ENCODE assay signal across 8 cellular contexts in the genomic region with DNA sequence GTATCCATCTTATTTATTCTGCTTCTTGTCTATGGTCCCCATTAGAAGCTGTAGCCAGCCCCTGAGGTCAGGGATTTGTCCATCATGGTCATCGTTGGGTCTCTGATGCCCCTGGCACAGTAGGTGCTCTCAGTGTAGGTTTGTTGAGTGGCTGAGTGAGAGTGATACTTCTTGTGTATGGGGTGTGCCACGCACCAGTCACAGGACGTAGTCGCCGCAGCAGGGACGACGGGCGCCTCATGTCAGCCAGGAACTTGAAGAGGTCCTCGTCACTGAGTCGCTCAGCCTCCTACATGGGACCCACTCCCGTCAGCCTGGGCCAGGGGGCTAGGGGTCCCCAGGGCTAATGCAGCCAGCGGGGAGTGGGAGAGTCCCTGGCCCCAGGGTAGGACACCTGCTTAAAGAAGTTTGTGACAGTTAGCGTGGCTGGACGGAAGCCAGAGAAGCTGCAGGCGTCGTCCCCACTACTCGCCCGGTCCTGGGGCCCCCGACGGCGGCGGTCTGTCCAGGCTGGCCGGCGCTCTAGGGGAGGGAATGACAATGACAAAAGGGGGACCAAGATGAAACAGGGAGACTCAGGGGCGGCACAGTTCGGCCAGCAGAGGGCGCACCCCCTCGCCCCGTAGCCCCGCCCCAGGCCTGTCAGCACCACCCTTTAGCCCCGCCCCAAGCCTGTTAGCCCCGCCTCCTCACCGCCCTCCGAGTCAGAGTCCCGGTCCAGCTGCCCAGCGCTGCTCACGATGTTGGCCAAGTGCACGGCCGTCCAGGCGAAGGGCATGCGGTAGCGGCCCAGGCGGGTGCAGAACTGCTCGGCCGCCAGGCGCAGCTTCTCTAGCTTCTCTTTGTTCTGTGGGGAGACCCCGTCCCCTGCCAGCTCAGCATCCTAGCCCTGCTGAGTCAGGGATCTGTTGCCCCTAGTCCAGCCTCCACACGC. TPM values are rescaled to one million over a fixed set of nuclear protein-coding genes. Genes with fewer than 3 reads are reported as not detected.
DNase-seq lines count a peak whose midpoint lies in the region; ATAC-seq and TF ChIP-seq lines count a peak whose summit lies in the region.

No MANE protein-coding gene starts in this region.

- H3K9me3 Mint-ChIP-seq in naive B cell = peaks cover 0 to 18% (median 12%) of the 10 kb centered on the region in 7 donors

- peak; percentile 78 for TF ChIP-seq CTCF in OCI-LY1 (IDR thresholded peaks at IDR 0.05; ENCODE audit: low read length)

- no peak overlapping the region for H3K27ac ChIP-seq in OCI-LY1 (ENCODE audit: low read depth, low read length, poor library complexity, severe bottlenecking)

- H3K4me1 ChIP-seq in OCI-LY1 (ENCODE audit: insufficient read depth, low read length, severe bottlenecking) = peaks cover 4% of the 10 kb centered on the region

- H3K4me3 ChIP-seq in OCI-LY1 (ENCODE audit: low read depth, low read length, poor library complexity, severe bottlenecking) = peak overlapping the region; percentile 29

- peaks cover 0 to 8% of the 10 kb centered on the region in 2 donors for H3K36me3 Mint-ChIP-seq in naive B cell

- DNase-seq in COR-L47 (lab: John Stamatoyannopoulos, UW) (peak; percentile 50), activated T-cell treated with anti-CD3 and anti-CD28 coated beads for 1 hour (ENCODE audit: low read depth) (peak; percentile 83), erythroblast (lab: John Stamatoyannopoulos, UW) (peak; percentile 84 to 94), naive B cell (peak; percentile 70), DMS79 treated with DMSO at 0.1 percent for 48 hours (lab: John Stamatoyannopoulos, UW) (no peak)
- DNase-seq in stimulated activated CD8-positive, alpha-beta memory T cell treated with anti-CD3 and anti-CD28 coated beads, Interleukin-7, amount 100 ng/mL, for 24 hours (ENCODE audit: low read depth) = peak; percentile 89

- no peak overlapping the region for H3K9ac ChIP-seq in OCI-LY1 (ENCODE audit: low read length)

- peaks cover 0 to 7% (median 6%) of the 10 kb centered on the region in 3 donors for H3K4me1 Mint-ChIP-seq in naive B cell

- peaks cover 0 to 31% (median 8%) of the 10 kb centered on the region in 3 donors for H3K27me3 Mint-ChIP-seq in naive B cell

- H3K79me2 ChIP-seq in OCI-LY1 (ENCODE audit: insufficient read depth, low read length) = no peaks in the 10 kb centered on the region

- peaks cover 5% of the 10 kb centered on the region; the same call in 1 of the 2 replicates for H3K36me3 ChIP-seq in OCI-LY1 (ENCODE audit: insufficient read depth, low read length)

- no peaks in the 10 kb centered on the region for H3K9me3 ChIP-seq in OCI-LY1 (ENCODE audit: low read length)

- H3K9me2 ChIP-seq in OCI-LY1 (ENCODE audit: low read depth, low read length) = no peaks in the 10 kb centered on the region

- H3K4me3 Mint-ChIP-seq in naive B cell = peak overlapping the region in 4 of 8 donors; percentile 23 to 64 (median 35)

- H2AFZ ChIP-seq in OCI-LY1 (ENCODE audit: low read length) = no peak overlapping the region

- no peak for TF ChIP-seq POLR2A in erythroblast (IDR thresholded peaks at IDR 0.05; ENCODE audit: low read length)

- no peaks in the 10 kb centered on the region for H4K20me1 ChIP-seq in OCI-LY1 (ENCODE audit: insufficient read depth, low read length)

- no peaks in the 10 kb centered on the region; the same call in 1 of the 2 replicates for H3K27me3 ChIP-seq in OCI-LY1 (ENCODE audit: insufficient read depth, low read length)

- H3K4me2 ChIP-seq in OCI-LY1 (ENCODE audit: low read length) = peak overlapping the region; percentile 60

- ATAC-seq in HG02610 (IDR thresholded peaks at IDR 0.05; ENCODE audit: unreplicated experiment) (peak; percentile 50), naive B cell (ENCODE audit: low read depth in 2 of 2) (peak; percentile 96 to 97)

- no peaks in the 10 kb centered on the region for H3F3A ChIP-seq in OCI-LY1 (ENCODE audit: insufficient read depth, low read length)

- peak overlapping the region in 1 of 6 donors; percentile 66 for H3K27ac Mint-ChIP-seq in naive B cell

RNA-seq across cellular contexts. Expression of a gene that starts 3.7 kb away (rescaled TPM):
- not detected for polyA plus RNA-seq in naive B cell (ENCODE audit: low read depth in 6 of 6)

RNA-seq across cellular contexts. Expression of a gene that starts 19.2 kb away (rescaled TPM):
- under 1 TPM in 5 of 6 donors, not detected in 1; 0.18 to 0.87 (median 0.31) TPM for polyA plus RNA-seq in naive B cell (ENCODE audit: low read depth in 6 of 6)

RNA-seq across cellular contexts. Expression of a gene that starts 45.8 kb away (rescaled TPM):
- polyA plus RNA-seq in naive B cell (ENCODE audit: low read depth in 6 of 6) = under 1 TPM in 3 of 6 donors, not detected in 3; 0.09 to 0.57 (median 0.19) TPM

RNA-seq across cellular contexts. Expression of a gene that starts 52.8 kb away (rescaled TPM):
- polyA plus RNA-seq in naive B cell (ENCODE audit: low read depth in 6 of 6) = not detected
